In the genomic region with DNA sequence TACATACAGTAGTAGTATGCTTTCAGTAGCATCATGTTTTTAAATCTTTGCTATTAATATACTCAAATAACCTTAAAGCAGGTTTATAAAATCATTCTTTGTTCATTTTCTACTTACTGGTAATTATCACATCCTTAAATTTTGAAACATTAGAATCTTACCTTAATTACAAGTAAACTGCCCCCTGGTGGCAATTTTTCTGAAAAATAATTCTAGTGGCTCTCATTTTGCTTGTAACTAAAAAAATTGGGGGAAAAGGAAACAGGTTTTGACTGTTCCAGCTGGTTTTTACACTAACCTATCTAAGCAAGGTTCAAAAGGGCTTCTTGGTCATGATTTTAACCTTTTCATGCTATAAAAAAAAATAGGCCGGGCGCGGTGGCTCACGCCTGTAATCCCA, we compare ENCODE assay signal across 9 cellular contexts. TPM values are rescaled to one million over a fixed set of nuclear protein-coding genes. Genes with fewer than 3 reads are reported as not detected.
DNase-seq lines count a peak whose midpoint lies in the region; TF ChIP-seq lines count a peak whose summit lies in the region.
"Had no signal": no experiment of that assay in that cellular context is flagged by ENCODE, and none has a peak within 500 bp of the region (broad histone marks: within the 10 kb centered on the region; RNA-seq: fewer than 3 reads in every experiment).

No MANE protein-coding gene starts in this region.

- H3K27ac Mint-ChIP-seq in brain (no peak overlapping the region), nephron (no peak overlapping the region)

- H3K27ac ChIP-seq in uterus, result no peak overlapping the region

- H3K9me3 Mint-ChIP-seq in brain (peaks cover 0 to 5% (median 5%) of the 10 kb centered on the region in 5 experiments), nephron (peaks cover 8% of the 10 kb centered on the region)

- H3K27me3 Mint-ChIP-seq in brain (no peaks in the 10 kb centered on the region), nephron (ENCODE audit: low read depth) (no peaks in the 10 kb centered on the region)

- H3K4me3 Mint-ChIP-seq in brain, result no peak overlapping the region
- no peak overlapping the region for H3K4me3 Mint-ChIP-seq in nephron

- no peaks in the 10 kb centered on the region for H3K9me3 ChIP-seq in uterus

- H3K27me3 ChIP-seq in uterus, result no peaks in the 10 kb centered on the region

- no peaks in the 10 kb centered on the region for H3K36me3 ChIP-seq in uterus

- H3K4me1 Mint-ChIP-seq in brain (no peaks in the 10 kb centered on the region), nephron (no peaks in the 10 kb centered on the region)

- DNase-seq in NCI-H1417 (lab: John Stamatoyannopoulos, UW), result peak in 2 of 3 experiments; percentile 10 to 20
- no peak for DNase-seq in NCI-H1417 treated with DMSO at 0.1 percent for 48 hours (lab: John Stamatoyannopoulos, UW)
- DNase-seq in KG1 (lab: John Stamatoyannopoulos, UW), result peak; percentile 17
- no peak for DNase-seq in uterus
- no peak for DNase-seq in middle frontal gyrus (ENCODE audit: extremely low spot score, low spot score)
- no peak for DNase-seq in T1000 (lab: John Stamatoyannopoulos, UW)
- DNase-seq: NCI-H187 treated with DMSO at 0.1 percent for 48 hours had no signal

- no peak overlapping the region for H3K4me3 ChIP-seq in uterus

- H3K36me3 Mint-ChIP-seq in brain (peaks cover 4% of the 10 kb centered on the region), nephron (ENCODE audit: low read depth) (peaks cover under 1% of the 10 kb centered on the region)

- TF ChIP-seq CTCF in brain (conservative IDR thresholded peaks at IDR 0.05) (peak; percentile 19 to 49), nephron (IDR thresholded peaks at IDR 0.05; ENCODE audit: unreplicated experiment in 3 of 3) (peak; percentile 16 to 42 (median 34)), uterus (IDR thresholded peaks at IDR 0.05) (no peak)

- intact Hi-C loops in uterus (cut with DNase I; ENCODE audit: low total_unique reads), result no loop called here

- TF ChIP-seq POLR2A in uterus (IDR thresholded peaks at IDR 0.05), result no peak

- no peaks in the 10 kb centered on the region for H3K4me1 ChIP-seq in uterus

RNA-seq across cellular contexts. Expression of gene DCAF4L1, which starts 18.5 kb away (rescaled TPM):
- polyA plus RNA-seq in brain (ENCODE audit: insufficient read depth, low read depth, low replicate concordance), result not detected
- under 1 TPM in 2 of 4 donors, not detected in 2; 0.30 to 0.35 TPM for total RNA-seq in uterus

RNA-seq across cellular contexts. Expression of gene SLC30A9, which starts 27.2 kb away (rescaled TPM):
- 20.5 TPM for polyA plus RNA-seq in brain (ENCODE audit: insufficient read depth, low read depth, low replicate concordance)
- 100 to 1,000 TPM in 2 of 4 donors, 10 to 100 TPM in 2; 37.9 to 219 (median 88.1) TPM for total RNA-seq in uterus

RNA-seq across cellular contexts. Expression of gene TMEM33, which starts 27.9 kb away (rescaled TPM):
- polyA plus RNA-seq in brain (ENCODE audit: insufficient read depth, low read depth, low replicate concordance), result 22.5 TPM
- total RNA-seq in uterus, result 10 to 100 TPM; 30.9 to 61.1 (median 47.8) TPM

Comparison
In these comparisons a context has a peak if more than half of its experiments do, and no peak if none do; other contexts are left out.
1. DNase-seq: peak in NCI-H1417 (2 of 3) and KG1 (single experiment); none in NCI-H1417 treated with DMSO at 0.1 percent for 48 hours (single experiment), uterus (0 of 2), middle frontal gyrus (single experiment) and T1000 (single experiment).
2. CTCF ChIP-seq: peak in brain (2 of 2) and nephron (3 of 3); none in uterus (0 of 4).